Comparison of ENCODE assay signal across 26 cellular contexts in genomic region chr5:30325795-30326194, GRCh38.
"Had no signal": no experiment of that assay in that cellular context is flagged by ENCODE, and none has a peak within 500 bp of the region (broad histone marks: within the 10 kb centered on the region; RNA-seq: fewer than 3 reads in every experiment).

No MANE protein-coding gene starts in this region.

- H3K27ac ChIP-seq: colonic mucosa, coronary artery, dorsolateral prefrontal cortex, epithelial cell of prostate, esophagus muscularis mucosa, esophagus squamous epithelium, foreskin keratinocyte, gastrocnemius medialis, gastroesophageal sphincter, heart left ventricle, heart right ventricle, hepatocyte had no signal

- H3K36me3 ChIP-seq: colonic mucosa, esophagus muscularis mucosa, esophagus squamous epithelium, gastrocnemius medialis, gastroesophageal sphincter, heart left ventricle, heart right ventricle had no signal

- H3K4me1 ChIP-seq: colonic mucosa, esophagus muscularis mucosa, esophagus squamous epithelium, foreskin keratinocyte, gastrocnemius medialis, gastroesophageal sphincter, heart left ventricle, heart right ventricle had no signal

- H3K9me3 ChIP-seq: colonic mucosa, esophagus muscularis mucosa, esophagus squamous epithelium, gastrocnemius medialis, gastroesophageal sphincter, heart left ventricle, heart right ventricle had no signal

- H3K4me1 Mint-ChIP-seq: endodermal cell had no signal

- H3K4me3 Mint-ChIP-seq: dendritic cell treated with granulocyte-macrophage colony-stimulating factor and Interleukin-4, amounts not matched to agents 40 ng/mL and 50 ng/mL, for 4 days; effector memory CD8-positive, alpha-beta T cell; endodermal cell had no signal

- H3K27me3 ChIP-seq: colonic mucosa, esophagus muscularis mucosa, esophagus squamous epithelium, foreskin keratinocyte, gastrocnemius medialis, gastroesophageal sphincter, heart left ventricle, heart right ventricle, hepatocyte had no signal

- H3K27ac Mint-ChIP-seq: dendritic cell treated with granulocyte-macrophage colony-stimulating factor and Interleukin-4, amounts not matched to agents 40 ng/mL and 50 ng/mL, for 4 days; effector memory CD8-positive, alpha-beta T cell; endodermal cell had no signal

- H3K4me3 ChIP-seq: colonic mucosa, coronary artery, dorsolateral prefrontal cortex, esophagus muscularis mucosa, esophagus squamous epithelium, gastrocnemius medialis, gastroesophageal sphincter, heart left ventricle, heart right ventricle, hepatocyte had no signal

- H3K27me3 Mint-ChIP-seq: dendritic cell treated with granulocyte-macrophage colony-stimulating factor and Interleukin-4, amounts not matched to agents 40 ng/mL and 50 ng/mL, for 4 days; effector memory CD8-positive, alpha-beta T cell had no signal

- DNase-seq: colonic mucosa; cortex of kidney; dermis blood vessel endothelial cell; dorsolateral prefrontal cortex; effector CD4-positive, alpha-beta T cell; effector CD8-positive, alpha-beta T cell; effector memory CD4-positive, alpha-beta T cell; effector memory CD8-positive, alpha-beta T cell; endodermal cell; erythroblast; esophagus squamous epithelium; foreskin fibroblast; foreskin keratinocyte; foreskin melanocyte; gastrocnemius medialis; glutamatergic neuron; head of caudate nucleus; heart left ventricle; heart right ventricle had no signal

- ATAC-seq: effector memory CD8-positive, alpha-beta T cell; esophagus mucosa; foreskin keratinocyte; gastrocnemius medialis; gastroesophageal sphincter; heart left ventricle; heart right ventricle had no signal

- H3K9me3 Mint-ChIP-seq: endodermal cell had no signal
